ENCODE assay signal across 1 cellular context in genomic region chr12:6230321-6231110, GRCh38.
A peak's percentile ranks its signal among the peaks of the same experiment; 100 is the strongest.
TF ChIP-seq lines count a peak whose summit lies in the region.

No MANE protein-coding gene starts in this region.

TF ChIP-seq in HepG2, 621 proteins besides CTCF, POLR2A, EP300 and RAD21 (continued from another document and continues in another):
- TF ChIP-seq, protein P1, sequence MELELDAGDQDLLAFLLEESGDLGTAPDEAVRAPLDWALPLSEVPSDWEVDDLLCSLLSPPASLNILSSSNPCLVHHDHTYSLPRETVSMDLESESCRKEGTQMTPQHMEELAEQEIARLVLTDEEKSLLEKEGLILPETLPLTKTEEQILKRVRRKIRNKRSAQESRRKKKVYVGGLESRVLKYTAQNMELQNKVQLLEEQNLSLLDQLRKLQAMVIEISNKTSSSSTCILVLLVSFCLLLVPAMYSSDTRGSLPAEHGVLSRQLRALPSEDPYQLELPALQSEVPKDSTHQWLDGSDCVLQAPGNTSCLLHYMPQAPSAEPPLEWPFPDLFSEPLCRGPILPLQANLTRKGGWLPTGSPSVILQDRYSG (CRISPR knock-in tag; IDR thresholded peaks at IDR 0.05) = no peak
- TF ChIP-seq AHDC1 (CRISPR knock-in tag; IDR thresholded peaks at IDR 0.05; ENCODE audit: borderline replicate concordance) = no peak
- TF ChIP-seq SIN3B (IDR thresholded peaks at IDR 0.05; ENCODE audit: low read length) = no peak
- no peak for TF ChIP-seq HNRNPK (IDR thresholded peaks at IDR 0.05; ENCODE audit: low read depth, low read length, poor library complexity, severe bottlenecking)
- no peak for TF ChIP-seq SRSF1 (optimal IDR thresholded peaks at IDR 0.05; ENCODE audit: low read depth, low read length)
- no peak; the same call in 1 of the 2 replicates for TF ChIP-seq ZBTB4 (CRISPR knock-in tag; IDR thresholded peaks at IDR 0.05; ENCODE audit: borderline replicate concordance)
- TF ChIP-seq MED1 (CRISPR knock-in tag; IDR thresholded peaks at IDR 0.05) = peak; percentile 51; the same call in 1 of the 2 replicates
- TF ChIP-seq POGK (CRISPR knock-in tag; conservative IDR thresholded peaks at IDR 0.05) = peak; percentile 63; the same call in 1 of the 2 replicates
- peak; percentile 70; the same call in 1 of the 2 replicates for TF ChIP-seq HMGXB3 (CRISPR knock-in tag; IDR thresholded peaks at IDR 0.05; ENCODE audit: borderline replicate concordance)
- TF ChIP-seq, protein P2, sequence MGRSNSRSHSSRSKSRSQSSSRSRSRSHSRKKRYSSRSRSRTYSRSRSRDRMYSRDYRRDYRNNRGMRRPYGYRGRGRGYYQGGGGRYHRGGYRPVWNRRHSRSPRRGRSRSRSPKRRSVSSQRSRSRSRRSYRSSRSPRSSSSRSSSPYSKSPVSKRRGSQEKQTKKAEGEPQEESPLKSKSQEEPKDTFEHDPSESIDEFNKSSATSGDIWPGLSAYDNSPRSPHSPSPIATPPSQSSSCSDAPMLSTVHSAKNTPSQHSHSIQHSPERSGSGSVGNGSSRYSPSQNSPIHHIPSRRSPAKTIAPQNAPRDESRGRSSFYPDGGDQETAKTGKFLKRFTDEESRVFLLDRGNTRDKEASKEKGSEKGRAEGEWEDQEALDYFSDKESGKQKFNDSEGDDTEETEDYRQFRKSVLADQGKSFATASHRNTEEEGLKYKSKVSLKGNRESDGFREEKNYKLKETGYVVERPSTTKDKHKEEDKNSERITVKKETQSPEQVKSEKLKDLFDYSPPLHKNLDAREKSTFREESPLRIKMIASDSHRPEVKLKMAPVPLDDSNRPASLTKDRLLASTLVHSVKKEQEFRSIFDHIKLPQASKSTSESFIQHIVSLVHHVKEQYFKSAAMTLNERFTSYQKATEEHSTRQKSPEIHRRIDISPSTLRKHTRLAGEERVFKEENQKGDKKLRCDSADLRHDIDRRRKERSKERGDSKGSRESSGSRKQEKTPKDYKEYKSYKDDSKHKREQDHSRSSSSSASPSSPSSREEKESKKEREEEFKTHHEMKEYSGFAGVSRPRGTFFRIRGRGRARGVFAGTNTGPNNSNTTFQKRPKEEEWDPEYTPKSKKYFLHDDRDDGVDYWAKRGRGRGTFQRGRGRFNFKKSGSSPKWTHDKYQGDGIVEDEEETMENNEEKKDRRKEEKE (IDR thresholded peaks at IDR 0.05) = no peak
- peak; percentile 63; the same call in 1 of the 2 replicates for TF ChIP-seq MXD3 (CRISPR knock-in tag; IDR thresholded peaks at IDR 0.05)
- no peak for TF ChIP-seq CENPT (CRISPR knock-in tag; IDR thresholded peaks at IDR 0.05; ENCODE audit: low read depth)
- TF ChIP-seq, protein P3, sequence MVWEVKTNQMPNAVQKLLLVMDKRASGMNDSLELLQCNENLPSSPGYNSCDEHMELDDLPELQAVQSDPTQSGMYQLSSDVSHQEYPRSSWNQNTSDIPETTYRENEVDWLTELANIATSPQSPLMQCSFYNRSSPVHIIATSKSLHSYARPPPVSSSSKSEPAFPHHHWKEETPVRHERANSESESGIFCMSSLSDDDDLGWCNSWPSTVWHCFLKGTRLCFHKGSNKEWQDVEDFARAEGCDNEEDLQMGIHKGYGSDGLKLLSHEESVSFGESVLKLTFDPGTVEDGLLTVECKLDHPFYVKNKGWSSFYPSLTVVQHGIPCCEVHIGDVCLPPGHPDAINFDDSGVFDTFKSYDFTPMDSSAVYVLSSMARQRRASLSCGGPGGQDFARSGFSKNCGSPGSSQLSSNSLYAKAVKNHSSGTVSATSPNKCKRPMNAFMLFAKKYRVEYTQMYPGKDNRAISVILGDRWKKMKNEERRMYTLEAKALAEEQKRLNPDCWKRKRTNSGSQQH (CRISPR knock-in tag; IDR thresholded peaks at IDR 0.05; ENCODE audit: low read depth) = 0 out of 2 replicates have a peak, but pooled peaks have one; percentile 33
- TF ChIP-seq POLR2AphosphoS2 (IDR thresholded peaks at IDR 0.05; ENCODE audit: low read depth, low read length) = no peak
- no peak for TF ChIP-seq E2F1 (CRISPR knock-in tag; IDR thresholded peaks at IDR 0.05)
- TF ChIP-seq, protein P4, sequence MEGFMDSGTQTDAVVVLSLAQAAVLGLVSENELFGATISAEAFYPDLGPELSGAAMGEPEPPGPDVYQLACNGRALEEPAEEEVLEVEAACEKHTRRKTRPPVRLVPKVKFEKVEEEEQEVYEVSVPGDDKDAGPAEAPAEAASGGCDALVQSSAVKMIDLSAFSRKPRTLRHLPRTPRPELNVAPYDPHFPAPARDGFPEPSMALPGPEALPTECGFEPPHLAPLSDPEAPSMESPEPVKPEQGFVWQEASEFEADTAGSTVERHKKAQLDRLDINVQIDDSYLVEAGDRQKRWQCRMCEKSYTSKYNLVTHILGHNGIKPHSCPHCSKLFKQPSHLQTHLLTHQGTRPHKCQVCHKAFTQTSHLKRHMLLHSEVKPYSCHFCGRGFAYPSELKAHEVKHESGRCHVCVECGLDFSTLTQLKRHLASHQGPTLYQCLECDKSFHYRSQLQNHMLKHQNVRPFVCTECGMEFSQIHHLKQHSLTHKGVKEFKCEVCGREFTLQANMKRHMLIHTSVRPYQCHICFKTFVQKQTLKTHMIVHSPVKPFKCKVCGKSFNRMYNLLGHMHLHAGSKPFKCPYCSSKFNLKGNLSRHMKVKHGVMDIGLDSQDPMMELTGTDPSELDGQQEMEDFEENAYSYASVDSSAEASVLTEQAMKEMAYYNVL (CRISPR knock-in tag; IDR thresholded peaks at IDR 0.05; ENCODE audit: borderline replicate concordance) = no peak
- TF ChIP-seq ZNF451 (CRISPR knock-in tag; IDR thresholded peaks at IDR 0.05) = no peak
- TF ChIP-seq CAMTA2 (CRISPR knock-in tag; IDR thresholded peaks at IDR 0.05; ENCODE audit: borderline replicate concordance) = no peak
- no peak for TF ChIP-seq ATF1 (CRISPR knock-in tag; IDR thresholded peaks at IDR 0.05)
- no peak for TF ChIP-seq YY1 (IDR thresholded peaks at IDR 0.05; ENCODE audit: insufficient read depth, insufficient replicate concordance, low read depth, low read length)
- no peak for TF ChIP-seq SNAI1 (CRISPR knock-in tag; IDR thresholded peaks at IDR 0.05; ENCODE audit: borderline replicate concordance)
- peak; percentile 58 for TF ChIP-seq ZNF788 (CRISPR knock-in tag; IDR thresholded peaks at IDR 0.05; ENCODE audit: borderline replicate concordance)
- 0 out of 2 replicates have a peak, but pooled peaks have one; percentile 10 for TF ChIP-seq PHF8 (CRISPR knock-in tag; IDR thresholded peaks at IDR 0.05)
- peak; percentile 52; the same call in 1 of the 2 replicates for TF ChIP-seq NR2F6 (IDR thresholded peaks at IDR 0.05)
- TF ChIP-seq NR2F6 (CRISPR knock-in tag; IDR thresholded peaks at IDR 0.05) = peak; percentile 85
- TF ChIP-seq MZF1 (CRISPR knock-in tag; IDR thresholded peaks at IDR 0.05; ENCODE audit: borderline replicate concordance) = no peak
- no peak for TF ChIP-seq NFIB (CRISPR knock-in tag; IDR thresholded peaks at IDR 0.05; ENCODE audit: borderline replicate concordance)
- TF ChIP-seq ZFP36 (IDR thresholded peaks at IDR 0.05; ENCODE audit: borderline replicate concordance, low read depth, low read length, partially characterized antibody) = no peak
